16 cellular contexts compared by ENCODE assay signal in the genomic region with DNA sequence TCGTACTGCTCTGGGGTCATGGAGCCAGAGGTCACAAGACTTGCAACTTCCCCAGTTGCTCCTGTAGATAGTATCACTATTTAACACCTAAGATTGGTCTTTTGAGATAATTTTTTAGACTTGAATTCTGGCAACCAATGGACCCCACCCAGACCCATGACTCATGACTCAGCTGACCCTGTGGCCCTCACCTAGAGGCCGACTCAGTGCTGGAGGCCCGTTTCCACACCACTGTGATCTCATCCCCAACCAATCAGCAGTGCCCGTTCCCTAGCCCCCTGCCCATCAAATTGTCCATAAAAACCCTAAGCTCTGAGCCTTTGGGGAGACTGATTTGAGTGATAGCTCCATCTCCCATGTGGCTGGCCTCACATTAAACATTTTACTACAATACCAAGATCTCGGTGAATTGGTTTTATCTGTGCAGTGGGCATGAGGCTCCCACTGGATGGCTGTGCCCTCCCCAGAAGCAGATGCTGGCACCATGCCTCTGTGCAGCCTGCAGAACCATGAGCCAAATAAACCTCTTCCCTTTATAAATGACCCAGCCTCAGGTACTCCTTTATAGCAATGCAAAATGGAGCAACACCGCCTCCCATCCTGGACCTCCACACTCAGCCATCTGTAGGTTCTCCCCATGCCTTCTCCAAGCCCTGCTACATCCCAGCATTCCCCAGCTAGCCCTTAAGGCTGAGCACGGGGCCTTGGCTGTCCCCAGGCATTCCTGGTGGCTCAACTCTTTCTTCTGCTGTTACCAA.
A peak's percentile ranks its signal among the peaks of the same experiment; 100 is the strongest.
DNase-seq lines count a peak whose midpoint lies in the region; ATAC-seq and TF ChIP-seq lines count a peak whose summit lies in the region.
"Had no signal": no experiment of that assay in that cellular context is flagged by ENCODE, and none has a peak within 500 bp of the region (broad histone marks: within the 10 kb centered on the region; RNA-seq: fewer than 3 reads in every experiment).

No MANE protein-coding gene starts in this region.

- no peak overlapping the region for H3K27ac ChIP-seq in upper lobe of right lung

- peak overlapping the region; percentile 14 for H3K27ac Mint-ChIP-seq in T-helper 17 cell
- peak overlapping the region; percentile 50 to 63 for H3K27ac Mint-ChIP-seq in effector memory CD8-positive, alpha-beta T cell
- H3K27ac Mint-ChIP-seq: B cell had no signal

- H3K4me3 ChIP-seq in upper lobe of right lung = no peak overlapping the region

- no peaks in the 10 kb centered on the region for H3K27me3 Mint-ChIP-seq in T-helper 17 cell
- H3K27me3 Mint-ChIP-seq in effector memory CD8-positive, alpha-beta T cell = no peaks in the 10 kb centered on the region
- H3K27me3 Mint-ChIP-seq: B cell; CD4-positive, alpha-beta memory T cell had no signal

- H3K4me1 Mint-ChIP-seq in T-helper 17 cell = peaks cover 11% of the 10 kb centered on the region
- peaks cover 8 to 15% of the 10 kb centered on the region in 2 donors for H3K4me1 Mint-ChIP-seq in effector memory CD8-positive, alpha-beta T cell (ENCODE audit: low read depth in 2 of 2)

- DNase-seq in left cardiac atrium = peak; percentile 0
- no peak for DNase-seq in cardiac septum (ENCODE audit: low spot score)
- no peak for DNase-seq in T-helper 17 cell
- DNase-seq in effector memory CD8-positive, alpha-beta T cell = no peak
- peak; percentile 1 for DNase-seq in upper lobe of right lung
- no peak for DNase-seq in amniotic stem cell (lab: John Stamatoyannopoulos, UW)
- no peak for DNase-seq in NCI-H128 (lab: John Stamatoyannopoulos, UW; ENCODE audit: unreplicated experiment)
- DNase-seq: CD4-positive, alpha-beta memory T cell; DMS153; DMS79 treated with DMSO at 0.1 percent for 48 hours; EL; GDM1; HCEC 1CT; IMR-90 had no signal

- ATAC-seq in left cardiac atrium = no peak
- ATAC-seq in T-helper 17 cell = no peak
- ATAC-seq in effector memory CD8-positive, alpha-beta T cell (replicated peaks) = no peak
- no peak for ATAC-seq in upper lobe of right lung
- no peak for ATAC-seq in HG03354 (IDR thresholded peaks at IDR 0.05; ENCODE audit: poor library complexity, severe bottlenecking, unreplicated experiment)

- no peak overlapping the region for H3K4me3 Mint-ChIP-seq in T-helper 17 cell
- no peak overlapping the region for H3K4me3 Mint-ChIP-seq in effector memory CD8-positive, alpha-beta T cell
- H3K4me3 Mint-ChIP-seq: B cell; CD4-positive, alpha-beta memory T cell had no signal

- H3K9me3 ChIP-seq in T-helper 17 cell (ENCODE audit: control insufficient read depth, low read length, poor library complexity, severe bottlenecking) (no peaks in the 10 kb centered on the region), upper lobe of right lung (no peaks in the 10 kb centered on the region)

- H3K4me1 ChIP-seq in upper lobe of right lung = peaks cover 8% of the 10 kb centered on the region

- peaks cover 6% of the 10 kb centered on the region for H3K36me3 ChIP-seq in upper lobe of right lung

- H3K36me3 Mint-ChIP-seq in T-helper 17 cell (ENCODE audit: low read depth) = peaks cover 11% of the 10 kb centered on the region
- H3K36me3 Mint-ChIP-seq in effector memory CD8-positive, alpha-beta T cell (ENCODE audit: insufficient read depth) = no peaks in the 10 kb centered on the region

- no peaks in the 10 kb centered on the region for H3K9me3 Mint-ChIP-seq in effector memory CD8-positive, alpha-beta T cell
- H3K9me3 Mint-ChIP-seq: CD4-positive, alpha-beta memory T cell had no signal

- no peaks in the 10 kb centered on the region for H3K27me3 ChIP-seq in upper lobe of right lung

- no peak for TF ChIP-seq CTCF in upper lobe of right lung (IDR thresholded peaks at IDR 0.05)

- intact Hi-C loops in left cardiac atrium (cut with DNase I) = no loop called here
- intact Hi-C loops in cardiac septum (cut with DNase I) = no loop called here
- intact Hi-C loops in upper lobe of right lung (cut with DNase I) = no loop called here

Comparison
In these comparisons a context has a peak if more than half of its experiments do, and no peak if none do; other contexts are left out.
1. DNase-seq: peak in left cardiac atrium (single experiment) and upper lobe of right lung (single experiment); none in cardiac septum (single experiment), T-helper 17 cell (0 of 3), effector memory CD8-positive, alpha-beta T cell (0 of 3), amniotic stem cell (single experiment) and NCI-H128 (single experiment).